In genomic region chr3:100127792-100128191, GRCh38 we compare ENCODE assay signal across 24 cellular contexts. TPM values are rescaled to one million over a fixed set of nuclear protein-coding genes. Genes with fewer than 3 reads are reported as not detected.
"Had no signal": no experiment of that assay in that cellular context is flagged by ENCODE, and none has a peak within 500 bp of the region (broad histone marks: within the 10 kb centered on the region; RNA-seq: fewer than 3 reads in every experiment).

No MANE protein-coding gene starts in this region.

- DNase-seq: KBM-7, MV-4-11, NCI-H1048, NCI-H1105, NCI-H1417, NCI-H1436 treated with DMSO at 0.1 percent for 48 hours, NCI-H1694, NCI-H187 treated with DMSO at 0.1 percent for 48 hours, NCI-H2029 treated with DMSO at 0.1 percent for 48 hours, NCI-H2107, NCI-H2171, NCI-H226, NCI-H446, NCI-H510A, NCI-H524 treated with DMSO at 0.1 percent for 48 hours, NCI-H69, NCI-H774, RPMI8226, SHP77 had no signal

- FAIRE-seq: HTR-8/SVneo, RCC 7860 had no signal

- H3K27ac ChIP-seq: HL-60 had no signal

- ATAC-seq: SK-N-SH treated with all-trans-retinoic acid at 6 μM for 48 hours had no signal

RNA-seq across cellular contexts. Expression of gene FILIP1L, which starts 13.5 kb away (rescaled TPM):
- total RNA-seq: SK-MEL-5 had no signal
